Comparison of ENCODE assay signal across 9 cellular contexts in genomic region chr20:15020845-15021244, GRCh38.
"Had no signal": no experiment of that assay in that cellular context is flagged by ENCODE, and none has a peak within 500 bp of the region (broad histone marks: within the 10 kb centered on the region; RNA-seq: fewer than 3 reads in every experiment).

No MANE protein-coding gene starts in this region.

- ATAC-seq: GM23338, K562 had no signal

- H3K4me3 ChIP-seq: GM23338, K562 had no signal

- FAIRE-seq: H1, H54, K562 had no signal

- H3K4me2 ChIP-seq: GM23338, KMS-11 had no signal

- DNase-seq: H9, HCEC 1CT, IMR-90, Karpas-422 had no signal

- H3K27ac ChIP-seq: KMS-11 had no signal
